ENCODE assay signal across 13 cellular contexts in the genomic region with DNA sequence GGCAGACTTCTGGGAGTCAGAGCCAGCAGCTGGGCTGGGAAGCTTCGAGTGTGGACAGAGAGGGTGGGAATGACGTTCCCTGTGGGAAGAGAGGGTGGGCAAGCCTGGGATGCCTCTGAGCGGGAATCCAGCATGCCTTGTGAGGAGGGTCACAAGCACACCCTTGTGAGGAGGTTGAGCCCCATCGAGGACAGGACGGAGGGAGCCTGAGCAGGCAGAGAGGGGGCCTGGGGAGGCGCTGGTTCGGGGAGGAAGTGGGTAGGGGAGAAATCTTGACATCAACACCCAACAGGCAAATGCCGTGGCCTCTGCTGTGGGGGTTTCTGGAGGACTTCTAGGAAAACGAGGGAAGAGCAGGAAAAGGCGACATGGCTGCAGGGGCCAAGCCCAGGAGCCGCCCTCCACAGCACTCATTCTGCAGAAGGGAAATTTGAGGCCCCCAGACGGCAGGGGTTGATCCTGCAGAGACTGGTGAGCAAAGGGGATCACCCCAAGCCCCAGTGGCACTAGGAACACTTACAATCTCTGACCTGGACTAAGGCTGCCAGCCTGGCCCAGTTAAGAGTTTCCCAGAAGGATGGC. TPM values are rescaled to one million over a fixed set of nuclear protein-coding genes. Genes with fewer than 3 reads are reported as not detected.
DNase-seq lines count a peak whose midpoint lies in the region; FAIRE-seq and TF ChIP-seq lines count a peak whose summit lies in the region.
"Had no signal": no experiment of that assay in that cellular context is flagged by ENCODE, and none has a peak within 500 bp of the region (broad histone marks: within the 10 kb centered on the region; RNA-seq: fewer than 3 reads in every experiment).

No MANE protein-coding gene starts in this region.

- POLR2A ChIA-PET in activated CD4-positive, alpha-beta memory T cell treated with anti-CD3 and anti-CD28 coated beads for 36 hours (lab: Charles Lee): interaction anchor here (1.9 kb wide), 1 partner anchor 16 kb away, joined by 14 read pairs; no protein-coding TSS in a partner anchor

- no peaks in the 10 kb centered on the region for H3K9me3 ChIP-seq in skeletal muscle satellite cell (replicated peaks; ENCODE audit: low read length)
- H3K9me3 ChIP-seq: left lung had no signal

- H3K4me1 ChIP-seq in skeletal muscle satellite cell (ENCODE audit: control insufficient read depth, insufficient read depth, low read length): peaks cover 17% of the 10 kb centered on the region

- H3K9me3 Mint-ChIP-seq in activated CD4-positive, alpha-beta memory T cell treated with anti-CD3 and anti-CD28 coated beads for 36 hours: no peaks in the 10 kb centered on the region
- H3K9me3 Mint-ChIP-seq in glutamatergic neuron (ENCODE audit: unreplicated experiment): peaks cover 7% of the 10 kb centered on the region

- peaks cover 32% of the 10 kb centered on the region for H3K27me3 Mint-ChIP-seq in activated CD4-positive, alpha-beta memory T cell treated with anti-CD3 and anti-CD28 coated beads for 36 hours
- peaks cover 6% of the 10 kb centered on the region for H3K27me3 Mint-ChIP-seq in glutamatergic neuron (ENCODE audit: unreplicated experiment)

- no peak overlapping the region for H3K9ac ChIP-seq in skeletal muscle satellite cell (ENCODE audit: low read depth, low read length)

- H3K36me3 Mint-ChIP-seq in activated CD4-positive, alpha-beta memory T cell treated with anti-CD3 and anti-CD28 coated beads for 36 hours: no peaks in the 10 kb centered on the region
- no peaks in the 10 kb centered on the region for H3K36me3 Mint-ChIP-seq in glutamatergic neuron (ENCODE audit: unreplicated experiment)

- peak overlapping the region; percentile 93 for H3K4me2 ChIP-seq in skeletal muscle satellite cell (ENCODE audit: low read length)

- H3K4me3 ChIP-seq in GM12865 (ENCODE audit: low read depth, low read length) (peak overlapping the region; percentile 41), skeletal muscle satellite cell (ENCODE audit: low read length) (peak overlapping the region; percentile 70)

- peak overlapping the region; percentile 16 for H3K4me3 Mint-ChIP-seq in activated CD4-positive, alpha-beta memory T cell treated with anti-CD3 and anti-CD28 coated beads for 36 hours
- H3K4me3 Mint-ChIP-seq in glutamatergic neuron (ENCODE audit: unreplicated experiment): peak overlapping the region; percentile 34

- peaks cover 36% of the 10 kb centered on the region for H3K4me1 Mint-ChIP-seq in activated CD4-positive, alpha-beta memory T cell treated with anti-CD3 and anti-CD28 coated beads for 36 hours (ENCODE audit: low read depth)
- peaks cover 11% of the 10 kb centered on the region for H3K4me1 Mint-ChIP-seq in glutamatergic neuron (ENCODE audit: low read depth, unreplicated experiment)

- H3K27me3 ChIP-seq in skeletal muscle satellite cell (ENCODE audit: control insufficient read depth, insufficient read depth, low read length): peaks cover 15% of the 10 kb centered on the region

- DNase-seq in GM12865 (ENCODE audit: low read depth) (no peak), glutamatergic neuron (no peak), RCC 7860 (ENCODE audit: low spot score) (no peak), HuH-7.5 (ENCODE audit: low spot score) (no peak), NCI-H2081 (lab: John Stamatoyannopoulos, UW) (no peak)
- no peak for DNase-seq in activated CD4-positive, alpha-beta memory T cell treated with anti-CD3 and anti-CD28 coated beads for 36 hours
- no peak for DNase-seq in activated CD4-positive, CD25-positive, alpha-beta regulatory T cell (lab: John Stamatoyannopoulos, UW)
- DNase-seq: KBM-7, left lung, SW 1271 had no signal

- TF ChIP-seq CTCF in GM12865 (IDR thresholded peaks at IDR 0.05; ENCODE audit: insufficient read depth, low read depth, low read length, missing control alignments) (no peak), glutamatergic neuron (IDR thresholded peaks at IDR 0.05; ENCODE audit: partially characterized antibody, unreplicated experiment) (no peak)

- intact Hi-C loops in activated CD4-positive, alpha-beta memory T cell treated with anti-CD3 and anti-CD28 coated beads for 36 hours (cut with micrococcal nuclease): no loop called here

- CTCF ChIA-PET in activated CD4-positive, alpha-beta memory T cell treated with anti-CD3 and anti-CD28 coated beads for 36 hours (lab: Charles Lee): interaction anchor here (1.6 to 2.5 kb wide), 2 partner anchors 15 to 17 kb away, joined by 4 to 6 read pairs; no protein-coding TSS in a partner anchor

- no peak overlapping the region for H3K27ac Mint-ChIP-seq in activated CD4-positive, alpha-beta memory T cell treated with anti-CD3 and anti-CD28 coated beads for 36 hours
- no peak overlapping the region for H3K27ac Mint-ChIP-seq in glutamatergic neuron (ENCODE audit: unreplicated experiment)

- FAIRE-seq in RCC 7860 (lab: Jason Lieb, UNC): no peak
- FAIRE-seq: GM19239 had no signal

- no peaks in the 10 kb centered on the region for H3K36me3 ChIP-seq in skeletal muscle satellite cell (ENCODE audit: insufficient read depth, low read length)
- H3K36me3 ChIP-seq: left lung had no signal

RNA-seq across cellular contexts. Expression of gene IL13, which starts 1.1 kb away (rescaled TPM):
- 10 to 100 TPM; 13.0 to 14.9 TPM for total RNA-seq in activated CD4-positive, alpha-beta memory T cell treated with anti-CD3 and anti-CD28 coated beads for 36 hours
- total RNA-seq in glutamatergic neuron (ENCODE audit: unreplicated experiment): not detected
- total RNA-seq in skeletal muscle satellite cell (2012; rRNA removed): not detected in 2 replicates
- total RNA-seq: left lung, NCI-H460 had no signal

RNA-seq across cellular contexts. Expression of gene IL4, which starts 16.9 kb away (rescaled TPM):
- 1 to 10 TPM; 6.4 to 6.8 TPM for total RNA-seq in activated CD4-positive, alpha-beta memory T cell treated with anti-CD3 and anti-CD28 coated beads for 36 hours
- not detected for total RNA-seq in glutamatergic neuron (ENCODE audit: unreplicated experiment)
- not detected in 2 replicates for total RNA-seq in skeletal muscle satellite cell (2012; rRNA removed)
- total RNA-seq: left lung, NCI-H460 had no signal

Comparison
In these comparisons a context has a peak if more than half of its experiments do, and no peak if none do; other contexts are left out.
1. RNA of gene IL13, which starts 1.1 kb away (total RNA-seq): 13.0 to 14.9 TPM in activated CD4-positive, alpha-beta memory T cell treated with anti-CD3 and anti-CD28 coated beads for 36 hours; not detected in glutamatergic neuron (single experiment); every median in the first group is over 10 times any median in the second.